Comparison of ENCODE assay signal across 1 cellular context in the genomic region with DNA sequence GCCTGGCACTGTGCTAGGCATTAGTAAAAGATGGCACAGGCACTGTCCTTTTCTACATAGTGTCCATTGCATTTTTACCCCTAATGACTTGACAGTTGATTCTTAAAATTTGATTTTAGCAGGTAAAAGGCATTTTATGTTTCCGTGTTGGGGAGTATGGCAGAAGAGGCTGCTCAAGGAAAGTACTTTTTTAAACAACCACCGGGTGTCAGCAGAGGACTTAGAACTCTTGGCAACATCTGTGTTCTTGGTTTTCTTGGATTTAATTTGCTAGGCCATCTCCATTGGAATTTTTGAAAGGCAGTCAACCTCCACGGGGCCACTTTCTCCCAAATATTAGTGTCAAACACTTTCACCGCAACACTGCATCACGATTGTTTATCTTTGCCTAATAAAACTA.
TF ChIP-seq lines count a peak whose summit lies in the region.

No MANE protein-coding gene starts in this region.

TF ChIP-seq in GM23338, 12 proteins besides CTCF, POLR2A, EP300 and RAD21 (continued from another document):
- no peak for TF ChIP-seq ZNF462 (CRISPR knock-in tag; IDR thresholded peaks at IDR 0.05)
- no peak for TF ChIP-seq STAT1 (IDR thresholded peaks at IDR 0.05; ENCODE audit: unreplicated experiment)
- no peak for TF ChIP-seq JUNB (IDR thresholded peaks at IDR 0.05; ENCODE audit: unreplicated experiment)
